ENCODE assay signal across 8 cellular contexts in genomic region chr7:6826151-6826550, GRCh38. TPM values are rescaled to one million over a fixed set of nuclear protein-coding genes. Genes with fewer than 3 reads are reported as not detected.
DNase-seq lines count a peak whose midpoint lies in the region; ATAC-seq, FAIRE-seq and TF ChIP-seq lines count a peak whose summit lies in the region.
"Not testable (repeated sequence)": the region's sequence is repeated elsewhere in the genome, so short reads cannot be mapped to it uniquely, and the experiment has no call there.

TSS of gene CCZ1B (minus strand) at chr7:6826275. CDS start at chr7:6826197, 78 bp downstream.

- H3K4me3 ChIP-seq in AG04449 (ENCODE audit: low read depth, low read length), result peak within 1 kb of the TSS; percentile 58
- H3K4me3 ChIP-seq in mammary epithelial cell (replicated peaks in 1 of 3; ENCODE audit: insufficient read depth in 1 of 3, low read depth in 2 of 3, low read length in 3 of 3), result peak within 1 kb of the TSS; percentile 46 to 59 (median 57)
- peak within 1 kb of the TSS; percentile 26 to 52 (median 38) for H3K4me3 ChIP-seq in keratinocyte (ENCODE audit: control insufficient read depth in 2 of 3, extremely low read depth in 1 of 3, insufficient read depth in 2 of 3, low read depth in 1 of 3, low read length in 3 of 3)

- H3K4me2 ChIP-seq in mammary epithelial cell (ENCODE audit: insufficient read depth, low read depth, low read length) (peak within 1 kb of the TSS; percentile 56), keratinocyte (ENCODE audit: control insufficient read depth, extremely low read depth, insufficient read depth, low read depth, low read length) (peak within 1 kb of the TSS; percentile 41)

- BruUV-seq in mammary epithelial cell (replicated peaks; lab: Mats Ljungman, UMichigan), result not testable (repeated sequence)

- H3K27ac Mint-ChIP-seq in activated B cell treated with CpG ODN at 0.5 μM for 24 hours, result peak within 1 kb of the TSS; percentile 95

- H2AFZ ChIP-seq in mammary epithelial cell (ENCODE audit: low read depth, low read length) (peak within 1 kb of the TSS; percentile 88), keratinocyte (ENCODE audit: control insufficient read depth, low read length) (peak within 1 kb of the TSS; percentile 60)

- not testable (repeated sequence) for H3K9ac ChIP-seq in mammary epithelial cell (ENCODE audit: insufficient read depth, low read length)
- peak within 1 kb of the TSS; percentile 37 for H3K9ac ChIP-seq in keratinocyte (ENCODE audit: control insufficient read depth, extremely low read depth, insufficient read depth, low read length)

- WGBS in mammary epithelial cell (ENCODE audit: low coverage, missing lambda C conversion rate), result 6% methylated on average over 14 of the region's 35 CpGs

- H3K9me1 ChIP-seq in keratinocyte (ENCODE audit: control insufficient read depth, extremely low read depth, insufficient read depth, low read length), result not testable (repeated sequence)

- not testable (repeated sequence) for H3K4me1 ChIP-seq in mammary epithelial cell (ENCODE audit: insufficient read depth, low read length); keratinocyte (ENCODE audit: control insufficient read depth, extremely low read depth, insufficient read depth, low read length)

- in situ Hi-C loops in mammary epithelial cell (cut with MboI; ENCODE audit: low sequenced_read_pairs in 2 of 2), result loop anchor here in 1 of 2 donors (25.0 kb wide), 1 partner anchor 89 kb away; no protein-coding TSS in a partner anchor

- not testable (repeated sequence) for H3K79me2 ChIP-seq in mammary epithelial cell (ENCODE audit: insufficient read depth, low read length); keratinocyte (ENCODE audit: control insufficient read depth, insufficient read depth, low read length)

- H3K9me3 Mint-ChIP-seq in activated B cell treated with CpG ODN at 0.5 μM for 24 hours, result not testable (repeated sequence)

- ATAC-seq in GM18909 (IDR thresholded peaks at IDR 0.05; ENCODE audit: poor library complexity, unreplicated experiment) (peak; percentile 99), HG03139 (IDR thresholded peaks at IDR 0.05; ENCODE audit: unreplicated experiment) (peak; percentile 99), activated B cell treated with CpG ODN at 0.5 μM for 24 hours (ENCODE audit: low read depth) (peak; percentile 95)

- not testable (repeated sequence) for H3K9me3 ChIP-seq in mammary epithelial cell (replicated peaks; ENCODE audit: insufficient read depth, low read length); keratinocyte (ENCODE audit: control insufficient read depth, low read depth, low read length)

- CTCF ChIA-PET in AG04449 (lab: Yijun Ruan, JAX); activated B cell treated with CpG ODN at 0.5 μM for 24 hours (lab: Charles Lee); mammary epithelial cell (lab: Charles Lee; ENCODE audit: low non-redundant PET): not testable (repeated sequence)

- not testable (repeated sequence) for H3K27ac ChIP-seq in mammary epithelial cell (ENCODE audit: insufficient read depth, low read depth, low read length); keratinocyte (ENCODE audit: control insufficient read depth, insufficient read depth, low read length)

- H3K27me3 ChIP-seq in mammary epithelial cell (ENCODE audit: insufficient read depth, low read length); keratinocyte (ENCODE audit: control insufficient read depth, extremely low read depth, insufficient read depth, low read length): not testable (repeated sequence)

- not testable (repeated sequence) for H3K36me3 ChIP-seq in mammary epithelial cell (ENCODE audit: insufficient read depth, low read length); keratinocyte (ENCODE audit: control insufficient read depth in 2 of 2, extremely low read depth in 1 of 2, insufficient read depth in 2 of 2, low read length in 2 of 2)

- H3K27me3 Mint-ChIP-seq in activated B cell treated with CpG ODN at 0.5 μM for 24 hours, result not testable (repeated sequence)

- POLR2A ChIA-PET in AG04449 (lab: Yijun Ruan, JAX); activated B cell treated with CpG ODN at 0.5 μM for 24 hours (lab: Charles Lee): not testable (repeated sequence)

- FAIRE-seq in keratinocyte (lab: Jason Lieb, UNC), result not testable (repeated sequence)

- TF ChIP-seq CTCF in AG04449 (IDR thresholded peaks at IDR 0.05; ENCODE audit: insufficient read depth, low read length, missing control alignments) (peak; percentile 39), mammary epithelial cell (conservative IDR thresholded peaks at IDR 0.05 in 1 of 2, IDR thresholded peaks at IDR 0.05 in 1 of 2; ENCODE audit: extremely low read depth in 1 of 2, insufficient read depth in 1 of 2, low read depth in 1 of 2, low read length in 2 of 2) (peak in 1 of 2 donors; percentile 38)
- not testable (repeated sequence) for TF ChIP-seq CTCF in activated B cell treated with CpG ODN at 0.5 μM for 24 hours (IDR thresholded peaks at IDR 0.05); keratinocyte (optimal IDR thresholded peaks at IDR 0.05 in 1 of 3, IDR thresholded peaks at IDR 0.05 in 1 of 3, conservative IDR thresholded peaks at IDR 0.05 in 1 of 3; ENCODE audit: extremely low read depth in 1 of 3, insufficient read depth in 2 of 3, low read length in 3 of 3)

- DNase-seq in AG04449 (ENCODE audit: low read depth, low spot score); keratinocyte (ENCODE audit: low read depth, low spot score): not testable (repeated sequence)
- peak; percentile 84 for DNase-seq in NCI-H226
- DNase-seq in activated B cell treated with CpG ODN at 0.5 μM for 24 hours, result peak; percentile 80
- DNase-seq in mammary epithelial cell, result peak; percentile 28
- peak; percentile 61 to 68 for DNase-seq in stimulated activated CD4-positive, alpha-beta T cell treated with anti-CD3 and anti-CD28 coated beads, Interleukin-12 subunit alpha, Interleukin-12 subunit beta, amount 100 ng/mL, for 24 hours (ENCODE audit: low read depth in 2 of 2)

- H3K4me3 Mint-ChIP-seq in activated B cell treated with CpG ODN at 0.5 μM for 24 hours, result peak within 1 kb of the TSS; percentile 96

- H3K4me1 Mint-ChIP-seq in activated B cell treated with CpG ODN at 0.5 μM for 24 hours, result not testable (repeated sequence)

- intact Hi-C loops in activated B cell treated with CpG ODN at 0.5 μM for 24 hours (cut with micrococcal nuclease); mammary epithelial cell (cut with micrococcal nuclease): not testable (repeated sequence)

- H4K20me1 ChIP-seq in mammary epithelial cell (ENCODE audit: insufficient read depth, low read length); keratinocyte (ENCODE audit: control insufficient read depth, extremely low read depth, insufficient read depth, low read length): not testable (repeated sequence)

- dilution Hi-C loops in mammary epithelial cell (cut with HindIII; ENCODE audit: low sequenced_read_pairs); keratinocyte (cut with MboI; ENCODE audit: extremely low pct_ligation_motif_present, low sequenced_read_pairs): not testable (repeated sequence)

- peaks cover 13% of the 10 kb centered on the region for H3K36me3 Mint-ChIP-seq in activated B cell treated with CpG ODN at 0.5 μM for 24 hours (ENCODE audit: low read depth)

RNA-seq across cellular contexts. Expression of gene CCZ1B, which starts in this region (rescaled TPM):
- total RNA-seq in activated B cell treated with CpG ODN at 0.5 μM for 24 hours (75.2 and 84.2 TPM in 2 replicates), mammary epithelial cell (10 to 100 TPM; 37.3 to 42.5 TPM)
- polyA plus RNA-seq in mammary epithelial cell (9.5 TPM), keratinocyte (24.3 to 42.7 TPM (median 27.8 TPM) in 3 replicates)
- polyA minus RNA-seq in mammary epithelial cell (4.8 TPM), keratinocyte (4.3 to 17.0 TPM (median 8.3 TPM) in 3 replicates)
- polyA plus RNA-seq in keratinocyte (2011; ENCODE audit: low read depth), result 322 TPM
- polyA plus RNA-seq in keratinocyte (2011; cell fraction: cytosol; rRNA removed), result 31.8 and 39.9 TPM in 2 replicates
- 25.6 and 40.4 TPM in 2 replicates for polyA plus RNA-seq in keratinocyte (2011; cell fraction: nucleus; rRNA removed)
- 38.0 and 43.1 TPM in 2 replicates for polyA plus RNA-seq in keratinocyte (2012; ENCODE audit: low replicate concordance)
- 24.6 TPM for polyA minus RNA-seq in keratinocyte (2011; cell fraction: cytosol; rRNA and poly(A)+ RNA removed)
- polyA minus RNA-seq in keratinocyte (2011; cell fraction: nucleus; rRNA and poly(A)+ RNA removed), result 9.8 and 13.3 TPM in 2 replicates
